ENCODE assay signal across 27 cellular contexts in genomic region chr4:136763844-136764446, GRCh38.
"Had no signal": no experiment of that assay in that cellular context is flagged by ENCODE, and none has a peak within 500 bp of the region (broad histone marks: within the 10 kb centered on the region; RNA-seq: fewer than 3 reads in every experiment).

No MANE protein-coding gene starts in this region.

- H3K9me3 ChIP-seq: lower lobe of right lung, mucosa of descending colon, neutrophil, ovary, right lobe of liver, suprapubic skin, tibial artery, upper lobe of right lung had no signal

- H3K4me3 ChIP-seq: heart right ventricle, lower lobe of right lung, mucosa of descending colon, ovary, right lobe of liver, skin epidermis, suprapubic skin, tibial artery, upper lobe of right lung had no signal

- DNase-seq: activated CD4-positive, alpha-beta memory T cell treated with anti-CD3 and anti-CD28 coated beads for 36 hours; activated CD4-positive, alpha-beta T cell treated with anti-CD3 and anti-CD28 coated beads for 48 hours; activated CD8-positive, alpha-beta memory T cell treated with anti-CD3 and anti-CD28 coated beads, Interleukin-2, amount 50 U/mL, for 4 hours; activated effector memory CD4-positive, alpha-beta T cell treated with anti-CD3 and anti-CD28 coated beads, Interleukin-2, amount 50 U/mL, for 16 hours; activated naive CD4-positive, alpha-beta T cell treated with anti-CD3 and anti-CD28 coated beads for 36 hours; activated naive CD8-positive, alpha-beta T cell treated with anti-CD3 and anti-CD28 coated beads, Interleukin-2, amount 10 ng/mL, durations not matched to agents 7 days and 5 days; activated T-cell treated with anti-CD3 and anti-CD28 coated beads, Interleukin-2, amount 50 U/mL, for 1 hour; brain microvascular endothelial cell; caudate nucleus; foreskin melanocyte; heart right ventricle; kidney glomerular epithelial cell; lower lobe of right lung; mucosa of descending colon; ovary; right lobe of liver; stimulated activated CD4-positive, alpha-beta T cell treated with anti-CD3 and anti-CD28 coated beads, Interleukin-1b, Interleukin-23, amount 100 ng/mL, for 48 hours; stimulated activated naive CD4-positive, alpha-beta T cell; T-cell; tibial artery; upper lobe of right lung had no signal

- H3K27ac ChIP-seq: brain microvascular endothelial cell, heart right ventricle, lower lobe of right lung, neutrophil, ovary, right lobe of liver, skin epidermis, suprapubic skin, tibial artery, upper lobe of right lung had no signal

- H3K4me1 ChIP-seq: heart right ventricle, lower lobe of right lung, right lobe of liver, suprapubic skin, tibial artery, upper lobe of right lung had no signal

- H3K27me3 ChIP-seq: brain microvascular endothelial cell, heart right ventricle, neutrophil, ovary, right lobe of liver, suprapubic skin, tibial artery, upper lobe of right lung had no signal

- H3K36me3 ChIP-seq: brain microvascular endothelial cell, heart right ventricle, lower lobe of right lung, neutrophil, ovary, right lobe of liver, suprapubic skin, tibial artery, upper lobe of right lung had no signal

- ATAC-seq: esophagus mucosa; heart right ventricle; left lobe of liver; lower lobe of right lung; mucosa of descending colon; natural killer cell treated with Interleukin-12 subunit alpha and Interleukin-12 subunit beta and Interleukin-15 and Interleukin-18, amount 100 ng/mL, for 72 hours; right lobe of liver; T-cell; upper lobe of right lung had no signal
